In genomic region chr17:7263801-7264078, GRCh38 we compare ENCODE assay signal across 10 cellular contexts. TPM values are rescaled to one million over a fixed set of nuclear protein-coding genes. Genes with fewer than 3 reads are reported as not detected.
DNase-seq lines count a peak whose midpoint lies in the region; ATAC-seq and FAIRE-seq lines count a peak whose summit lies in the region.
"Had no signal": no experiment of that assay in that cellular context is flagged by ENCODE, and none has a peak within 500 bp of the region (broad histone marks: within the 10 kb centered on the region; RNA-seq: fewer than 3 reads in every experiment).

No MANE protein-coding gene starts in this region.

- 9 to 31% (median 28%) methylated on average over 4 of the region's 4 CpGs for WGBS in small intestine, 3 donors

- intact Hi-C loops in activated CD4-positive, alpha-beta T cell treated with anti-CD3 and anti-CD28 coated beads for 36 hours (cut with DNase I, micrococcal nuclease) = loop anchor here in 1 of 2 experiments (5.0 kb wide), 1 partner anchor 34 kb away; no protein-coding TSS in a partner anchor

- peak overlapping the region; percentile 95 to 99 for H3K27ac ChIP-seq in small intestine (ENCODE audit: low read depth in 1 of 2, low read length in 1 of 2)
- H3K27ac ChIP-seq: right atrium auricular region had no signal

- H3K4me3 Mint-ChIP-seq in activated CD4-positive, alpha-beta T cell treated with anti-CD3 and anti-CD28 coated beads for 36 hours = peak overlapping the region; percentile 35
- peak overlapping the region; percentile 25 to 76 (median 71) for H3K4me3 Mint-ChIP-seq in T-cell

- H3K4me1 ChIP-seq in iPS-15b (ENCODE audit: control insufficient read depth, insufficient read depth, low read length) = peaks cover 12% of the 10 kb centered on the region
- H3K4me1 ChIP-seq in small intestine (ENCODE audit: control insufficient read depth in 2 of 2, insufficient read depth in 1 of 2, low read depth in 1 of 2, low read length in 1 of 2) = no peaks in the 10 kb centered on the region

- H3K27me3 Mint-ChIP-seq in activated CD4-positive, alpha-beta T cell treated with anti-CD3 and anti-CD28 coated beads for 36 hours = peaks cover 25% of the 10 kb centered on the region
- peaks cover 3 to 30% of the 10 kb centered on the region in 2 donors for H3K27me3 Mint-ChIP-seq in T-cell

- peak overlapping the region; percentile 98 for H3K4me3 ChIP-seq in iPS-15b (ENCODE audit: low read depth, low read length)
- H3K4me3 ChIP-seq in small intestine (ENCODE audit: low read depth in 1 of 2, low read length in 2 of 2) = peak overlapping the region in 1 of 2 donors; percentile 76

- peaks cover under 1% of the 10 kb centered on the region for H3K36me3 Mint-ChIP-seq in activated CD4-positive, alpha-beta T cell treated with anti-CD3 and anti-CD28 coated beads for 36 hours (ENCODE audit: low read depth)
- no peaks in the 10 kb centered on the region for H3K36me3 Mint-ChIP-seq in T-cell

- H3K9me3 ChIP-seq in iPS-15b (ENCODE audit: control insufficient read depth, insufficient read depth, low read length) (no peaks in the 10 kb centered on the region), small intestine (ENCODE audit: control insufficient read depth, low read depth) (no peaks in the 10 kb centered on the region)
- H3K9me3 ChIP-seq: right atrium auricular region had no signal

- H3K27me3 ChIP-seq in iPS-15b (ENCODE audit: control insufficient read depth, insufficient read depth, low read length) = no peaks in the 10 kb centered on the region
- no peaks in the 10 kb centered on the region for H3K27me3 ChIP-seq in small intestine (ENCODE audit: control insufficient read depth in 2 of 2, insufficient read depth in 2 of 2, low read length in 2 of 2)

- POLR2A ChIA-PET in activated CD4-positive, alpha-beta T cell treated with anti-CD3 and anti-CD28 coated beads for 36 hours (lab: Charles Lee) = interaction anchor here (1.0 kb wide), 1 partner anchor 24 kb away, joined by 3 read pairs; the partner anchor contains the start of gene PHF23
- POLR2A ChIA-PET in T-cell (lab: Charles Lee) = interaction anchor here in 1 of 2 donors (0.6 kb wide), 1 partner anchor 73 kb away, joined by 3 read pairs; no protein-coding TSS in a partner anchor

- H3K9me3 Mint-ChIP-seq in activated CD4-positive, alpha-beta T cell treated with anti-CD3 and anti-CD28 coated beads for 36 hours (ENCODE audit: low read depth) = no peaks in the 10 kb centered on the region
- H3K9me3 Mint-ChIP-seq in T-cell = no peaks in the 10 kb centered on the region

- H3K36me3 ChIP-seq in iPS-15b (ENCODE audit: control insufficient read depth, insufficient read depth, low read length) (peaks cover 14% of the 10 kb centered on the region), small intestine (ENCODE audit: control insufficient read depth in 2 of 2, insufficient read depth in 2 of 2, low read length in 2 of 2) (peaks cover 0 to 2% of the 10 kb centered on the region in 2 donors)

- no peak for FAIRE-seq in small intestine (lab: Jason Lieb, UNC)

- no peak for ATAC-seq in activated CD4-positive, alpha-beta T cell treated with anti-CD3 and anti-CD28 coated beads for 36 hours
- peak in 1 of 4 experiments; percentile 2 for ATAC-seq in T-cell (replicated peaks in 1 of 4)

- CTCF ChIA-PET in activated CD4-positive, alpha-beta T cell treated with anti-CD3 and anti-CD28 coated beads for 36 hours (lab: Charles Lee) = no interaction called here
- CTCF ChIA-PET in T-cell (lab: Charles Lee) = no interaction called here

- peaks cover 28% of the 10 kb centered on the region for H3K4me1 Mint-ChIP-seq in activated CD4-positive, alpha-beta T cell treated with anti-CD3 and anti-CD28 coated beads for 36 hours
- peaks cover 22 to 23% (median 22%) of the 10 kb centered on the region in 3 donors for H3K4me1 Mint-ChIP-seq in T-cell

- peak overlapping the region; percentile 59 for H3K27ac Mint-ChIP-seq in activated CD4-positive, alpha-beta T cell treated with anti-CD3 and anti-CD28 coated beads for 36 hours
- peak overlapping the region; percentile 64 to 67 for H3K27ac Mint-ChIP-seq in T-cell

- peak overlapping the region; percentile 85 for H3K9ac ChIP-seq in iPS-15b (ENCODE audit: low read depth, low read length)

- no peak for DNase-seq in activated CD4-positive, alpha-beta T cell treated with anti-CD3 and anti-CD28 coated beads for 36 hours
- no peak for DNase-seq in activated CD4-positive, alpha-beta T cell treated with anti-CD3 and anti-CD28 coated beads, Interleukin-2, amount 50 U/mL, for 1 hour
- DNase-seq in T-cell (no peak), small intestine (peak; percentile 89), activated gamma-delta T cell (lab: John Stamatoyannopoulos, UW) (no peak), NCI-H446 treated with DMSO at 0.1 percent for 48 hours (lab: John Stamatoyannopoulos, UW) (no peak), RPMI8226 (no peak)

RNA-seq across cellular contexts. Expression of gene CLDN7, which starts 1.5 kb away (rescaled TPM):
- under 1 TPM; 0.53 to 0.72 TPM for total RNA-seq in activated CD4-positive, alpha-beta T cell treated with anti-CD3 and anti-CD28 coated beads for 36 hours
- total RNA-seq in T-cell = 1 to 10 TPM; 2.4 to 5.9 (median 2.9) TPM
- 100 to 1,000 TPM; 309 to 561 (median 337) TPM for polyA plus RNA-seq in small intestine
- total RNA-seq: SK-MEL-5 had no signal

RNA-seq across cellular contexts. Expression of gene ELP5, which starts 11.7 kb away (rescaled TPM):
- total RNA-seq in activated CD4-positive, alpha-beta T cell treated with anti-CD3 and anti-CD28 coated beads for 36 hours = 10 to 100 TPM; 58.1 to 62.3 TPM
- total RNA-seq in T-cell = 10 to 100 TPM; 29.8 to 35.9 (median 33.3) TPM
- 10 to 100 TPM; 31.3 to 84.6 (median 44.5) TPM for polyA plus RNA-seq in small intestine

RNA-seq across cellular contexts. Expression of gene CTDNEP1, which starts 12.2 kb away (rescaled TPM):
- total RNA-seq in activated CD4-positive, alpha-beta T cell treated with anti-CD3 and anti-CD28 coated beads for 36 hours = 100 to 1,000 TPM; 158 to 203 TPM
- total RNA-seq in T-cell = 100 to 1,000 TPM; 109 to 131 (median 125) TPM
- 100 to 1,000 TPM in 1 of 3 donors, 10 to 100 TPM in 2; 70.0 to 101 (median 77.3) TPM for polyA plus RNA-seq in small intestine

RNA-seq across cellular contexts. Expression of gene SLC2A4, which starts 17.8 kb away (rescaled TPM):
- under 1 TPM; 0.16 to 0.25 TPM for total RNA-seq in activated CD4-positive, alpha-beta T cell treated with anti-CD3 and anti-CD28 coated beads for 36 hours
- total RNA-seq in T-cell = under 1 TPM in 1 of 5 donors, not detected in 4; 0.06 TPM
- 1 to 10 TPM in 2 of 3 donors, under 1 TPM in 1; 0.45 to 5.0 (median 1.9) TPM for polyA plus RNA-seq in small intestine

RNA-seq across cellular contexts. Expression of gene GABARAP, which starts 21.5 kb away (rescaled TPM):
- 100 to 1,000 TPM; 123 to 162 TPM for total RNA-seq in activated CD4-positive, alpha-beta T cell treated with anti-CD3 and anti-CD28 coated beads for 36 hours
- total RNA-seq in T-cell = 100 to 1,000 TPM; 197 to 278 (median 276) TPM
- polyA plus RNA-seq in small intestine = 1,000 to 10,000 TPM in 1 of 3 donors, 100 to 1,000 TPM in 2; 541 to 1,100 (median 827) TPM
